Comparison of ENCODE assay signal across 12 cellular contexts in genomic region chr17:3907483-3908216, GRCh38. TPM values are rescaled to one million over a fixed set of nuclear protein-coding genes. Genes with fewer than 3 reads are reported as not detected.
A peak's percentile ranks its signal among the peaks of the same experiment; 100 is the strongest.
DNase-seq lines count a peak whose midpoint lies in the region; ATAC-seq and TF ChIP-seq lines count a peak whose summit lies in the region.
"Had no signal": no experiment of that assay in that cellular context is flagged by ENCODE, and none has a peak within 500 bp of the region (broad histone marks: within the 10 kb centered on the region; RNA-seq: fewer than 3 reads in every experiment).

No MANE protein-coding gene starts in this region.

- H3K4me1 Mint-ChIP-seq in activated T-helper 17 cell treated with anti-CD3 and anti-CD28 coated beads, Interleukin-2, amount 50 U/mL, for 72 hours, result peaks cover 3% of the 10 kb centered on the region

- intact Hi-C loops in left colon (cut with DNase I, micrococcal nuclease), result no loop called here

- H3K9me3 Mint-ChIP-seq in activated T-helper 17 cell treated with anti-CD3 and anti-CD28 coated beads, Interleukin-2, amount 50 U/mL, for 72 hours, result no peaks in the 10 kb centered on the region

- peak overlapping the region; percentile 26 for H3K27ac Mint-ChIP-seq in activated T-helper 17 cell treated with anti-CD3 and anti-CD28 coated beads, Interleukin-2, amount 50 U/mL, for 72 hours

- in situ Hi-C loops in ACHN (cut with HindIII; ENCODE audit: low pct_ligation_motif_present, low pct_unique_long_range_greater_than_20kb, low sequenced_read_pairs), result no loop called here

- no peak overlapping the region for H3K4me3 Mint-ChIP-seq in activated T-helper 17 cell treated with anti-CD3 and anti-CD28 coated beads, Interleukin-2, amount 50 U/mL, for 72 hours

- no peaks in the 10 kb centered on the region for H3K27me3 Mint-ChIP-seq in activated T-helper 17 cell treated with anti-CD3 and anti-CD28 coated beads, Interleukin-2, amount 50 U/mL, for 72 hours

- H3K36me3 Mint-ChIP-seq in activated T-helper 17 cell treated with anti-CD3 and anti-CD28 coated beads, Interleukin-2, amount 50 U/mL, for 72 hours (ENCODE audit: low read depth), result no peaks in the 10 kb centered on the region

- no peak for ATAC-seq in activated T-helper 17 cell treated with anti-CD3 and anti-CD28 coated beads, Interleukin-2, amount 50 U/mL, for 72 hours (replicated peaks)
- ATAC-seq in left colon, result peak; percentile 76

- DNase-seq in ACHN, result peak; percentile 21
- no peak for DNase-seq in left colon
- DNase-seq in NCI-H2196 treated with DMSO at 0.1 percent for 48 hours (lab: John Stamatoyannopoulos, UW; ENCODE audit: unreplicated experiment), result no peak
- no peak for DNase-seq in retina
- DNase-seq in stimulated activated CD4-positive, alpha-beta T cell treated with anti-CD3 and anti-CD28 coated beads, Interleukin-4, amount 100 ng/mL, for 4 hours, result no peak
- no peak for DNase-seq in central memory CD4-positive, alpha-beta T cell
- DNase-seq: activated CD8-positive, alpha-beta memory T cell treated with anti-CD3 and anti-CD28 coated beads, Interleukin-2, amount 50 U/mL, for 4 hours; cerebellar nuclear complex; NCI-H2029 treated with DMSO at 0.1 percent for 48 hours; posterior cingulate gyrus had no signal

- peak; percentile 35 for TF ChIP-seq CTCF in GM12874 (IDR thresholded peaks at IDR 0.05; ENCODE audit: insufficient read depth, low read depth, low read length)

RNA-seq across cellular contexts. Expression of gene P2RX1, which starts 8.6 kb away (rescaled TPM):
- 1 to 10 TPM in 1 of 2 donors, not detected in 1; 1.6 TPM for total RNA-seq in activated T-helper 17 cell treated with anti-CD3 and anti-CD28 coated beads, Interleukin-2, amount 50 U/mL, for 72 hours
- 1 to 10 TPM; 2.8 to 5.9 TPM for total RNA-seq in left colon

RNA-seq across cellular contexts. Expression of gene CAMKK1, which starts 14.8 kb away (rescaled TPM):
- total RNA-seq in activated T-helper 17 cell treated with anti-CD3 and anti-CD28 coated beads, Interleukin-2, amount 50 U/mL, for 72 hours, result 1 to 10 TPM; 4.0 to 4.9 TPM
- 1 to 10 TPM; 5.0 to 6.3 TPM for total RNA-seq in left colon

RNA-seq across cellular contexts. Expression of gene ATP2A3, which starts 56.6 kb away (rescaled TPM):
- total RNA-seq in activated T-helper 17 cell treated with anti-CD3 and anti-CD28 coated beads, Interleukin-2, amount 50 U/mL, for 72 hours, result 100 to 1,000 TPM in 1 of 2 donors, 10 to 100 TPM in 1; 81.5 to 153 TPM
- 100 to 1,000 TPM; 276 to 300 TPM for total RNA-seq in left colon
